21 cellular contexts compared by ENCODE assay signal in the genomic region with DNA sequence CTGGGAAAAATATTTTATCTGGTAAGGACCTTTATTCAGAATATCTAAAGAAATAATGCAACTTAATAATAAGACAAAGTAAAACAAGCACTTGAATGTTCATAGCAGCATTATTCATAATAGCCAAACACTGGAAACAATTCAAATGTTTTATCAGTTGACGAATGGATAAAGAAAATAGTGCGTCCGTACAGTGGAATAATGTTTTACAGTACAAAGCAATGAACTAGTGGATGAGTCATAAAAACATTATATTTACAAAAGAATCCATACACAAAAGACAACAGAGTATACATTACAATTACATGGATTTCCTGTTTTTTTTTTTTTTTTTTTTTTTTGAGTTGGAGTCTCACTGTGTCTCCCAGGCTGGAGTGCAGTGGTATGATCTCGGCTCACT.
"Had no signal": no experiment of that assay in that cellular context is flagged by ENCODE, and none has a peak within 500 bp of the region (broad histone marks: within the 10 kb centered on the region; RNA-seq: fewer than 3 reads in every experiment).

No MANE protein-coding gene starts in this region.

- H3K9me3 ChIP-seq: SJSA1 had no signal

- H3K4me2 ChIP-seq: KMS-11 had no signal

- H3K27me3 ChIP-seq: SJSA1 had no signal

- H3K9ac ChIP-seq: KMS-11 had no signal

- H3K4me3 ChIP-seq: SJSA1 had no signal

- H3K4me1 ChIP-seq: SJSA1 had no signal

- H3K36me3 ChIP-seq: SJSA1 had no signal

- ATAC-seq: activated T-cell treated with anti-CD3 and anti-CD28 coated beads, Interleukin-2, amount 50 U/mL, for 4 hours; activated T-helper 17 cell treated with anti-CD3 and anti-CD28 coated beads, Interleukin-2, amount 50 U/mL, for 72 hours; SK-N-SH treated with all-trans-retinoic acid at 6 μM for 48 hours had no signal

- DNase-seq: activated CD4-positive, alpha-beta memory T cell treated with anti-CD3 and anti-CD28 coated beads for 36 hours; activated CD4-positive, alpha-beta T cell treated with anti-CD3 and anti-CD28 coated beads, Interleukin-2, amount 10 ng/mL, durations not matched to agents 7 days and 5 days; activated CD4-positive, CD25-positive, alpha-beta regulatory T cell; activated CD8-positive, alpha-beta memory T cell treated with anti-CD3 and anti-CD28 coated beads for 24 hours; activated gamma-delta T cell; activated naive CD4-positive, alpha-beta T cell treated with anti-CD3 and anti-CD28 coated beads for 36 hours; activated T-cell treated with anti-CD3 and anti-CD28 coated beads, Interleukin-2, amount 50 U/mL, for 4 hours; amygdala; caudate nucleus; NCI-H1092; NCI-H1417; NCI-H1694 treated with DMSO at 0.1 percent for 48 hours; NCI-H2081; NCI-H510A treated with DMSO at 0.1 percent for 48 hours; NCI-H69; SHP77; T-helper 9 cell had no signal

- H3K27ac ChIP-seq: KMS-11, SJSA1 had no signal
